ENCODE assay signal across 1 cellular context in genomic region chr3:171488479-171488878, GRCh38.
TF ChIP-seq lines count a peak whose summit lies in the region.

No MANE protein-coding gene starts in this region.

TF ChIP-seq in IMR-90, 13 proteins besides CTCF, POLR2A, EP300 and RAD21 (continued from another document):
- TF ChIP-seq, protein P1, sequence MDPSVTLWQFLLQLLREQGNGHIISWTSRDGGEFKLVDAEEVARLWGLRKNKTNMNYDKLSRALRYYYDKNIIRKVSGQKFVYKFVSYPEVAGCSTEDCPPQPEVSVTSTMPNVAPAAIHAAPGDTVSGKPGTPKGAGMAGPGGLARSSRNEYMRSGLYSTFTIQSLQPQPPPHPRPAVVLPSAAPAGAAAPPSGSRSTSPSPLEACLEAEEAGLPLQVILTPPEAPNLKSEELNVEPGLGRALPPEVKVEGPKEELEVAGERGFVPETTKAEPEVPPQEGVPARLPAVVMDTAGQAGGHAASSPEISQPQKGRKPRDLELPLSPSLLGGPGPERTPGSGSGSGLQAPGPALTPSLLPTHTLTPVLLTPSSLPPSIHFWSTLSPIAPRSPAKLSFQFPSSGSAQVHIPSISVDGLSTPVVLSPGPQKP (IDR thresholded peaks at IDR 0.05; ENCODE audit: borderline replicate concordance, low read depth, low read length), result no peak
- TF ChIP-seq NFE2L2 (IDR thresholded peaks at IDR 0.05; ENCODE audit: low read depth, low read length), result no peak
